Comparison of ENCODE assay signal across 30 cellular contexts in the genomic region with DNA sequence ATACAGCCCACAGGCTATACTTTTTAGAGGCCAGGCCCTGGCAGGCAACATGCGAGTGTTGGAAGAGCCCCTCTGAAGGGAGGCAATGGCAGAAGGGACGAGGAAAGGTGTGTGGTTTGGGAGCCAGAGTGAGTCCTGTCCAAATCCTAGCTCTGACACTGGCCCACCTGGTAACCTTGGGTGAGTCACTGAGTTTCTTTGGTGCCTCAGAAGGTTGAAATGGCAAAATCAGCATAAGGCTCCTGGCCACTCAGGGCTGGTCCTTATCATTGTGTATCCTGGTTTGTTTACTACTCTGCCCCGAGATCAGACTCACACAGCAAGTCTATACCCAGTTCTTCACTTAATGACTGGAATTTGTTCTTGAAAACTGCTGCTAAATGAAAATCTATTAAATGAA.
"Had no signal": no experiment of that assay in that cellular context is flagged by ENCODE, and none has a peak within 500 bp of the region (broad histone marks: within the 10 kb centered on the region; RNA-seq: fewer than 3 reads in every experiment).

No MANE protein-coding gene starts in this region.

- H3K4me3 Mint-ChIP-seq: mesothelial cell of epicardium; nephron; neural crest cell; stimulated activated memory B cell treated with anti-CD40 and anti-IgM and Interleukin-4, amounts not matched to agents 10 μg/mL and 1 μg/mL and 100 μg/mL, for 72 hours; stimulated activated naive CD8-positive, alpha-beta T cell treated with anti-CD3 and anti-CD28 coated beads, Interleukin-15, amount 100 ng/mL, for 72 hours had no signal

- H3K9me3 ChIP-seq: lower lobe of right lung, right atrium auricular region, right lobe of liver, tibial nerve, upper lobe of left lung had no signal

- DNase-seq: heart right ventricle; kidney glomerular epithelial cell; left cardiac atrium; lower lobe of right lung; mammary epithelial cell; mesenchymal stem cell; naive B cell; nucleus accumbens; right lobe of liver; stimulated activated CD4-positive, alpha-beta T cell treated with anti-CD3 and anti-CD28 coated beads, Interleukin-1b, Interleukin-23, amount 100 ng/mL, for 48 hours; stimulated activated CD4-positive, alpha-beta T cell treated with anti-CD3 and anti-CD28 coated beads, Interleukin-2, amount 100 ng/mL, for 48 hours; stimulated activated CD4-positive, alpha-beta T cell treated with anti-CD3 and anti-CD28 coated beads, Interleukin-4, amount 100 ng/mL, for 4 hours; stimulated activated CD8-positive, alpha-beta memory T cell treated with anti-CD3 and anti-CD28 coated beads, Interleukin-4, amount 100 ng/mL, for 48 hours; stimulated activated naive CD4-positive, alpha-beta T cell treated with Interleukin-2 at 50 U/mL for 16 hours; stimulated activated naive CD8-positive, alpha-beta T cell treated with anti-CD3 and anti-CD28 coated beads, Interleukin-15, amount 100 ng/mL, for 72 hours; substantia nigra; upper lobe of left lung had no signal

- H3K27me3 ChIP-seq: hepatocyte, right atrium auricular region, right lobe of liver, tibial nerve, upper lobe of left lung had no signal

- ATAC-seq: heart right ventricle; left cardiac atrium; left lobe of liver; lower lobe of right lung; right lobe of liver; stimulated activated memory B cell treated with anti-CD40 and anti-IgM and Interleukin-4, amounts not matched to agents 10 μg/mL and 1 μg/mL and 100 μg/mL, for 72 hours; stimulated activated naive CD8-positive, alpha-beta T cell treated with anti-CD3 and anti-CD28 coated beads, Interleukin-15, amount 100 ng/mL, for 72 hours had no signal

- H3K27ac ChIP-seq: heart right ventricle, hepatocyte, lower lobe of right lung, parathyroid adenoma, right atrium auricular region, right lobe of liver, tibial nerve, upper lobe of left lung had no signal

- H3K27me3 Mint-ChIP-seq: stimulated activated memory B cell treated with anti-CD40 and anti-IgM and Interleukin-4, amounts not matched to agents 10 μg/mL and 1 μg/mL and 100 μg/mL, for 72 hours; stimulated activated naive CD8-positive, alpha-beta T cell treated with anti-CD3 and anti-CD28 coated beads, Interleukin-15, amount 100 ng/mL, for 72 hours had no signal

- H3K79me2 ChIP-seq: hepatocyte, parathyroid adenoma had no signal

- H2AFZ ChIP-seq: hepatocyte, parathyroid adenoma had no signal

- H3K27ac Mint-ChIP-seq: mesothelial cell of epicardium; nephron; progenitor cell of endocrine pancreas; stimulated activated memory B cell treated with anti-CD40 and anti-IgM and Interleukin-4, amounts not matched to agents 10 μg/mL and 1 μg/mL and 100 μg/mL, for 72 hours had no signal

- H3K4me1 ChIP-seq: parathyroid adenoma had no signal

- H3K9me3 Mint-ChIP-seq: mesothelial cell of epicardium; naive B cell; nephron; neural crest cell; stimulated activated memory B cell treated with anti-CD40 and anti-IgM and Interleukin-4, amounts not matched to agents 10 μg/mL and 1 μg/mL and 100 μg/mL, for 72 hours; stimulated activated naive CD8-positive, alpha-beta T cell treated with anti-CD3 and anti-CD28 coated beads, Interleukin-15, amount 100 ng/mL, for 72 hours had no signal

- H3K4me2 ChIP-seq: hepatocyte had no signal

- H3K4me3 ChIP-seq: heart right ventricle, hepatocyte, lower lobe of right lung, right atrium auricular region, right lobe of liver, smooth muscle cell, tibial nerve, upper lobe of left lung had no signal

- FAIRE-seq: keratinocyte, urothelium cell line had no signal

- H3K4me1 Mint-ChIP-seq: stimulated activated memory B cell treated with anti-CD40 and anti-IgM and Interleukin-4, amounts not matched to agents 10 μg/mL and 1 μg/mL and 100 μg/mL, for 72 hours; stimulated activated naive CD8-positive, alpha-beta T cell treated with anti-CD3 and anti-CD28 coated beads, Interleukin-15, amount 100 ng/mL, for 72 hours had no signal

- H3K36me3 Mint-ChIP-seq: mesothelial cell of epicardium; naive B cell; stimulated activated memory B cell treated with anti-CD40 and anti-IgM and Interleukin-4, amounts not matched to agents 10 μg/mL and 1 μg/mL and 100 μg/mL, for 72 hours had no signal

- H3K36me3 ChIP-seq: heart right ventricle, lower lobe of right lung, right atrium auricular region, right lobe of liver, tibial nerve, upper lobe of left lung had no signal
